In genomic region chr10:28533315-28533564, GRCh38 we compare ENCODE assay signal across 8 cellular contexts. TPM values are rescaled to one million over a fixed set of nuclear protein-coding genes. Genes with fewer than 3 reads are reported as not detected.
DNase-seq lines count a peak whose midpoint lies in the region; ATAC-seq and TF ChIP-seq lines count a peak whose summit lies in the region.

No MANE protein-coding gene starts in this region.

- no peak for DNase-seq in activated naive CD4-positive, alpha-beta T cell treated with anti-CD3 and anti-CD28 coated beads, Interleukin-2, amount 10 ng/mL, durations not matched to agents 7 days and 5 days
- no peak for DNase-seq in activated naive CD4-positive, alpha-beta T cell treated with Interleukin-2 at 50 U/mL for 16 hours
- DNase-seq in mammary epithelial cell = no peak
- no peak for DNase-seq in naive B cell
- no peak for DNase-seq in SIG-M5 (lab: John Stamatoyannopoulos, UW)
- DNase-seq in NOMO-1 treated with DMSO at 0.1 percent for 48 hours (lab: John Stamatoyannopoulos, UW; ENCODE audit: unreplicated experiment) = no peak
- DNase-seq in NCI-H524 (lab: John Stamatoyannopoulos, UW) = no peak

- H3K9me3 ChIP-seq in mammary epithelial cell (replicated peaks; ENCODE audit: insufficient read depth, low read length) = no peaks in the 10 kb centered on the region

- peaks cover 65% of the 10 kb centered on the region for H3K36me3 Mint-ChIP-seq in activated naive CD4-positive, alpha-beta T cell treated with anti-CD3 and anti-CD28 coated beads, Interleukin-2, amount 10 ng/mL, durations not matched to agents 7 days and 5 days
- H3K36me3 Mint-ChIP-seq in naive B cell = peaks cover 7 to 14% of the 10 kb centered on the region in 2 donors

- H3K4me1 Mint-ChIP-seq in activated naive CD4-positive, alpha-beta T cell treated with anti-CD3 and anti-CD28 coated beads, Interleukin-2, amount 10 ng/mL, durations not matched to agents 7 days and 5 days = peaks cover 61% of the 10 kb centered on the region
- peaks cover 42 to 72% (median 63%) of the 10 kb centered on the region in 3 donors for H3K4me1 Mint-ChIP-seq in naive B cell

- 38% methylated on average over 8 of the region's 37 CpGs for WGBS in mammary epithelial cell (ENCODE audit: low coverage, missing lambda C conversion rate)

- TF ChIP-seq CTCF in mammary epithelial cell (conservative IDR thresholded peaks at IDR 0.05 in 1 of 2, IDR thresholded peaks at IDR 0.05 in 1 of 2; ENCODE audit: extremely low read depth in 1 of 2, insufficient read depth in 1 of 2, low read depth in 1 of 2, low read length in 2 of 2) = no peak

- peak overlapping the region; percentile 97 for H3K27ac ChIP-seq in mammary epithelial cell (ENCODE audit: insufficient read depth, low read depth, low read length)

- peak overlapping the region; percentile 93 to 97 (median 96) for H3K4me3 ChIP-seq in mammary epithelial cell (replicated peaks in 1 of 3; ENCODE audit: insufficient read depth in 1 of 3, low read depth in 2 of 3, low read length in 3 of 3)

- H3K9me3 Mint-ChIP-seq in activated naive CD4-positive, alpha-beta T cell treated with anti-CD3 and anti-CD28 coated beads, Interleukin-2, amount 10 ng/mL, durations not matched to agents 7 days and 5 days = no peaks in the 10 kb centered on the region
- H3K9me3 Mint-ChIP-seq in naive B cell = no peaks in the 10 kb centered on the region

- H3K27me3 ChIP-seq in mammary epithelial cell (ENCODE audit: insufficient read depth, low read length) = no peaks in the 10 kb centered on the region

- ATAC-seq in HG03521 (IDR thresholded peaks at IDR 0.05; ENCODE audit: unreplicated experiment) (peak; percentile 5), naive B cell (ENCODE audit: low read depth in 2 of 2) (peak in 1 of 2 donors; percentile 1)

- H3K4me2 ChIP-seq in mammary epithelial cell (ENCODE audit: insufficient read depth, low read depth, low read length) = no peak overlapping the region

- CTCF ChIA-PET in activated naive CD4-positive, alpha-beta T cell treated with anti-CD3 and anti-CD28 coated beads, Interleukin-2, amount 10 ng/mL, durations not matched to agents 7 days and 5 days (lab: Charles Lee) = no interaction called here
- CTCF ChIA-PET in mammary epithelial cell (lab: Charles Lee; ENCODE audit: low non-redundant PET) = no interaction called here

- H3K9ac ChIP-seq in mammary epithelial cell (ENCODE audit: insufficient read depth, low read length) = peak overlapping the region; percentile 56

- H3K4me1 ChIP-seq in mammary epithelial cell (ENCODE audit: insufficient read depth, low read length) = peaks cover 3% of the 10 kb centered on the region

- peak overlapping the region; percentile 100 for H3K27ac Mint-ChIP-seq in activated naive CD4-positive, alpha-beta T cell treated with anti-CD3 and anti-CD28 coated beads, Interleukin-2, amount 10 ng/mL, durations not matched to agents 7 days and 5 days
- H3K27ac Mint-ChIP-seq in naive B cell = peak overlapping the region; percentile 99 to 100 (median 100)

- intact Hi-C loops in mammary epithelial cell (cut with micrococcal nuclease) = loop anchor here (2.0 to 10.0 kb wide), 2 partner anchors 96 to 278 kb away; no protein-coding TSS in a partner anchor

- H3K4me3 Mint-ChIP-seq in activated naive CD4-positive, alpha-beta T cell treated with anti-CD3 and anti-CD28 coated beads, Interleukin-2, amount 10 ng/mL, durations not matched to agents 7 days and 5 days = peak overlapping the region; percentile 98
- peak overlapping the region; percentile 98 to 100 (median 99) for H3K4me3 Mint-ChIP-seq in naive B cell

- H3K79me2 ChIP-seq in mammary epithelial cell (ENCODE audit: insufficient read depth, low read length) = peaks cover 93% of the 10 kb centered on the region

- dilution Hi-C loops in mammary epithelial cell (cut with HindIII; ENCODE audit: low sequenced_read_pairs) = no loop called here

- no TSS peak for BruUV-seq in mammary epithelial cell (replicated peaks; lab: Mats Ljungman, UMichigan)

- H4K20me1 ChIP-seq in mammary epithelial cell (ENCODE audit: insufficient read depth, low read length) = no peaks in the 10 kb centered on the region

- H3K27me3 Mint-ChIP-seq in activated naive CD4-positive, alpha-beta T cell treated with anti-CD3 and anti-CD28 coated beads, Interleukin-2, amount 10 ng/mL, durations not matched to agents 7 days and 5 days = peaks cover 6% of the 10 kb centered on the region
- no peaks in the 10 kb centered on the region for H3K27me3 Mint-ChIP-seq in naive B cell

- peak overlapping the region; percentile 65 for H2AFZ ChIP-seq in mammary epithelial cell (ENCODE audit: low read depth, low read length)

- in situ Hi-C loops in mammary epithelial cell (cut with MboI; ENCODE audit: low sequenced_read_pairs in 2 of 2) = no loop called here

- peaks cover 21% of the 10 kb centered on the region for H3K36me3 ChIP-seq in mammary epithelial cell (ENCODE audit: insufficient read depth, low read length)

RNA-seq across cellular contexts. Expression of gene WAC, which starts 0.3 kb away (rescaled TPM):
- 100 to 1,000 TPM in 1 of 2 donors, 10 to 100 TPM in 1; 57.0 to 105 TPM for total RNA-seq in mammary epithelial cell
- 58.6 TPM for polyA plus RNA-seq in mammary epithelial cell
- 39.1 TPM for polyA minus RNA-seq in mammary epithelial cell
- polyA plus RNA-seq in naive B cell (ENCODE audit: low read depth in 6 of 6) = 100 to 1,000 TPM in 5 of 6 donors, 10 to 100 TPM in 1; 67.8 to 162 (median 139) TPM
